8 cellular contexts compared by ENCODE assay signal in the genomic region with DNA sequence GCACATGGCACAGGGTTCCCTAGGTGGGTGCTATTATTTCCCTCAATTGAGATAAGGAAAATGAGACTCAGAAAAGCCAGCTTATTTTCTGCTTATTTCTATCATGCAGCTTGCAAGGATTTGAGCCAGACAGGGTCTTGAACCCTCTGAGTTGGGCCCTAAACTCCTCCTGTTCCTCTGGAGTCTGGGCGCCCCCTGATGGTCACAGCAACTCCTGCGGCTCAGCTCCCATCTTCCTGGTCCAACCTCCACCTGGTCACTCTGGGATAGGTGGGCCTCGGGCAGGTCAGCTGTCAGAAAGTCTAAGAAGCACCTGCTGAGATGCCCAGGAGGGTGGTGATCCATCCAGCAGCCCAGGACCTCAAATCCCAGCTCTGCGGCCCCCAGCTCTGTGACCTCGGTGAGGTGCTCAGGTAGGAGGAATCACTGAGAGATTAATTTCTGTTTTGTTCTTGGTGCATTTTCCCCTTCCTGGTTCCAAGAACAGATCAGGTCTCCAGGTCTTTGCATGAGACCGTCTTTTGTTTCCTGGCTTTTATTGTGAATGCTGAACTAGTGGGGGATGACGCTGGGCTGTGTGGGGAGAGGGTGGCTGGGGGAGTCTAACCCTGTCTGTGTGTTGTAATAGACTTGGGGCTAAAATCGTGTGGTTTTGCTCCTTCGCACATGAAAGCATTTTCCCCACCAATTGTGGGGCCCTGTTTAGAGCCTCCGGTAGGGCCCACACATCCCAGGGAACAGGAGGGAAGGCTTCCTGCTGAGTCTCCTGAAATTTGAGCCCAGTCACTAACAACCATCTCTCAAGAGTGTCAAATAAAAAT. TPM values are rescaled to one million over a fixed set of nuclear protein-coding genes. Genes with fewer than 3 reads are reported as not detected.
DNase-seq lines count a peak whose midpoint lies in the region; ATAC-seq, FAIRE-seq and TF ChIP-seq lines count a peak whose summit lies in the region.

No MANE protein-coding gene starts in this region.

- ATAC-seq in Right ventricle myocardium inferior (no peak), WTC11 (peak; percentile 87), HG02981 (IDR thresholded peaks at IDR 0.05; ENCODE audit: unreplicated experiment) (no peak), GM21528 (IDR thresholded peaks at IDR 0.05; ENCODE audit: low FRiP score, unreplicated experiment) (no peak)

- H3K4me3 ChIP-seq in cardiac muscle cell = no peak overlapping the region

- CTCF ChIA-PET in WTC11 (lab: Charles Lee) = interaction anchor here (0.6 to 3.1 kb wide), 36 partner anchors 9 to 436 kb away, joined by 3 to 25 read pairs (median 4); partner anchors contain the start of genes BAIAP2L1, NPTX2 and TRRAP

- H3K27ac ChIP-seq in cardiac muscle cell = no peak overlapping the region

- no peaks in the 10 kb centered on the region for H3K27me3 Mint-ChIP-seq in WTC11 (ENCODE audit: low read depth)

- H3K36me3 Mint-ChIP-seq in WTC11 = no peaks in the 10 kb centered on the region

- no peaks in the 10 kb centered on the region for H3K4me1 ChIP-seq in cardiac muscle cell (ENCODE audit: low read depth)

- FAIRE-seq in urothelium cell line (lab: Jason Lieb, UNC) = peak; percentile 87

- H3K9me3 Mint-ChIP-seq in WTC11 = no peaks in the 10 kb centered on the region

- peak; percentile 38 to 64 for DNase-seq in cardiac muscle cell (ENCODE audit: low read depth in 1 of 2, low spot score in 1 of 2)
- no peak for DNase-seq in Right ventricle myocardium inferior (ENCODE audit: missing footprints)
- peak; percentile 62 for DNase-seq in NCI-H146 treated with DMSO at 0.1 percent for 48 hours (lab: John Stamatoyannopoulos, UW; ENCODE audit: unreplicated experiment)
- peak; percentile 90 for DNase-seq in WTC11 (ENCODE audit: low spot score)
- DNase-seq in iPS-NIHi11 (ENCODE audit: low spot score) = peak; percentile 80
- peak; percentile 78 for DNase-seq in urothelium cell line (ENCODE audit: low spot score)

- H3K36me3 ChIP-seq in cardiac muscle cell = no peaks in the 10 kb centered on the region

- H3K4me1 Mint-ChIP-seq in WTC11 = peaks cover 8% of the 10 kb centered on the region

- TF ChIP-seq CTCF in cardiac muscle cell (IDR thresholded peaks at IDR 0.05; ENCODE audit: low read depth, low read length) (peak; percentile 67), WTC11 (IDR thresholded peaks at IDR 0.05) (peak; percentile 64)

- H3K9me3 ChIP-seq in cardiac muscle cell (ENCODE audit: low read depth) = no peaks in the 10 kb centered on the region

- intact Hi-C loops in Right ventricle myocardium inferior (cut with DNase I) = loop anchor here (10.0 kb wide), 1 partner anchor 222 kb away; the partner anchor contains the start of gene NPTX2

- H3K27ac Mint-ChIP-seq in WTC11 = no peak overlapping the region

- H3K27me3 ChIP-seq in cardiac muscle cell = no peaks in the 10 kb centered on the region

- POLR2A ChIA-PET in WTC11 (lab: Charles Lee) = interaction anchor here (0.6 to 0.8 kb wide), 2 partner anchors 17 to 220 kb away, joined by 3 read pairs; partner anchors contain the start of gene NPTX2

- no peak overlapping the region for H3K4me3 Mint-ChIP-seq in WTC11

TF ChIP-seq in WTC11, 78 proteins besides CTCF, POLR2A, EP300 and RAD21:
- no peak for TF ChIP-seq FOXP4 (CRISPR knock-in tag; IDR thresholded peaks at IDR 0.05)
- no peak for TF ChIP-seq PRRX2 (CRISPR knock-in tag; IDR thresholded peaks at IDR 0.05)
- peak; percentile 43; the same call in 1 of the 2 replicates for TF ChIP-seq ZNF423 (CRISPR knock-in tag; IDR thresholded peaks at IDR 0.05)
- TF ChIP-seq, protein P1, sequence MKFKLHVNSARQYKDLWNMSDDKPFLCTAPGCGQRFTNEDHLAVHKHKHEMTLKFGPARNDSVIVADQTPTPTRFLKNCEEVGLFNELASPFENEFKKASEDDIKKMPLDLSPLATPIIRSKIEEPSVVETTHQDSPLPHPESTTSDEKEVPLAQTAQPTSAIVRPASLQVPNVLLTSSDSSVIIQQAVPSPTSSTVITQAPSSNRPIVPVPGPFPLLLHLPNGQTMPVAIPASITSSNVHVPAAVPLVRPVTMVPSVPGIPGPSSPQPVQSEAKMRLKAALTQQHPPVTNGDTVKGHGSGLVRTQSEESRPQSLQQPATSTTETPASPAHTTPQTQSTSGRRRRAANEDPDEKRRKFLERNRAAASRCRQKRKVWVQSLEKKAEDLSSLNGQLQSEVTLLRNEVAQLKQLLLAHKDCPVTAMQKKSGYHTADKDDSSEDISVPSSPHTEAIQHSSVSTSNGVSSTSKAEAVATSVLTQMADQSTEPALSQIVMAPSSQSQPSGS (CRISPR knock-in tag; IDR thresholded peaks at IDR 0.05; ENCODE audit: borderline replicate concordance, low read depth) = no peak
- no peak for TF ChIP-seq TEAD4 (CRISPR knock-in tag; IDR thresholded peaks at IDR 0.05)
- no peak for TF ChIP-seq ZNF317 (CRISPR knock-in tag; IDR thresholded peaks at IDR 0.05; ENCODE audit: borderline replicate concordance, low read depth)
- TF ChIP-seq CDX4 (CRISPR knock-in tag; IDR thresholded peaks at IDR 0.05; ENCODE audit: borderline replicate concordance) = no peak
- TF ChIP-seq, protein P2, sequence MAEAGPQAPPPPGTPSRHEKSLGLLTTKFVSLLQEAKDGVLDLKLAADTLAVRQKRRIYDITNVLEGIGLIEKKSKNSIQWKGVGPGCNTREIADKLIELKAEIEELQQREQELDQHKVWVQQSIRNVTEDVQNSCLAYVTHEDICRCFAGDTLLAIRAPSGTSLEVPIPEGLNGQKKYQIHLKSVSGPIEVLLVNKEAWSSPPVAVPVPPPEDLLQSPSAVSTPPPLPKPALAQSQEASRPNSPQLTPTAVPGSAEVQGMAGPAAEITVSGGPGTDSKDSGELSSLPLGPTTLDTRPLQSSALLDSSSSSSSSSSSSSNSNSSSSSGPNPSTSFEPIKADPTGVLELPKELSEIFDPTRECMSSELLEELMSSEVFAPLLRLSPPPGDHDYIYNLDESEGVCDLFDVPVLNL (CRISPR knock-in tag; IDR thresholded peaks at IDR 0.05; ENCODE audit: borderline replicate concordance, low read depth) = no peak

RNA-seq across cellular contexts. Expression of gene TMEM130, which starts 32.8 kb away (rescaled TPM):
- total RNA-seq in cardiac muscle cell (0.54 TPM in 1 of 2 replicates, not detected in the other), Right ventricle myocardium inferior (not detected), WTC11 (2021) (1.9 to 3.3 TPM (median 3.2 TPM) in 3 replicates)
- polyA plus RNA-seq in cardiac muscle cell = 0.42 and 0.51 TPM in 2 replicates

RNA-seq across cellular contexts. Expression of gene TRRAP, which starts 41.3 kb away (rescaled TPM):
- total RNA-seq in cardiac muscle cell (23.7 and 39.4 TPM in 2 replicates), Right ventricle myocardium inferior (14.3 TPM), WTC11 (2021) (46.5 to 47.6 TPM (median 47.5 TPM) in 3 replicates)
- 9.0 and 9.6 TPM in 2 replicates for polyA plus RNA-seq in cardiac muscle cell
